ENCODE assay signal across 21 cellular contexts in genomic region chr9:20838218-20838617, GRCh38.
A peak's percentile ranks its signal among the peaks of the same experiment; 100 is the strongest.
DNase-seq lines count a peak whose midpoint lies in the region; ATAC-seq and TF ChIP-seq lines count a peak whose summit lies in the region.
"Had no signal": no experiment of that assay in that cellular context is flagged by ENCODE, and none has a peak within 500 bp of the region (broad histone marks: within the 10 kb centered on the region; RNA-seq: fewer than 3 reads in every experiment).

No MANE protein-coding gene starts in this region.

- H3K27ac ChIP-seq in epithelial cell of prostate (no peak overlapping the region), left lung (no peak overlapping the region)
- H3K27ac ChIP-seq: heart left ventricle, HL-60, SJSA1, skin epidermis, thoracic aorta had no signal

- DNase-seq in EL: peak; percentile 41
- peak; percentile 28 for DNase-seq in NCI-H69 (lab: John Stamatoyannopoulos, UW)
- DNase-seq in epithelial cell of prostate (ENCODE audit: low read depth, low spot score): peak; percentile 3
- no peak for DNase-seq in left lung
- no peak for DNase-seq in activated CD4-positive, alpha-beta T cell treated with anti-CD3 and anti-CD28 coated beads for 1 hour
- DNase-seq in activated gamma-delta T cell (lab: John Stamatoyannopoulos, UW): no peak
- DNase-seq: activated CD4-positive, alpha-beta T cell treated with anti-CD3 and anti-CD28 coated beads, Interleukin-2, amount 50 U/mL, for 4 hours; activated effector memory CD4-positive, alpha-beta T cell treated with anti-CD3 and anti-CD28 coated beads, Interleukin-2, amount 50 U/mL, for 16 hours; COR-L47; dorsolateral prefrontal cortex; heart left ventricle; MG63; mucosa of descending colon; posterior cingulate gyrus; stimulated activated CD4-positive, alpha-beta T cell treated with anti-CD3 and anti-CD28 coated beads, Interleukin-2, amount 100 ng/mL, for 24 hours; stimulated activated naive B cell treated with anti-CD40 and anti-IgM and Interleukin-4, amounts not matched to agents 10 μg/mL and 1 μg/mL and 100 μg/mL, for 72 hours had no signal

- intact Hi-C loops in left lung (cut with DNase I): no loop called here

- H3K4me1 ChIP-seq in left lung: peaks cover 0 to 12% of the 10 kb centered on the region in 2 donors

- no peaks in the 10 kb centered on the region for H3K9me3 ChIP-seq in left lung
- H3K9me3 ChIP-seq: SJSA1 had no signal

- H3K27me3 ChIP-seq in left lung: no peaks in the 10 kb centered on the region
- H3K27me3 ChIP-seq: dorsolateral prefrontal cortex, heart left ventricle, MG63, SJSA1 had no signal

- H3K4me3 ChIP-seq in left lung: no peak overlapping the region
- H3K4me3 ChIP-seq: dorsolateral prefrontal cortex, heart left ventricle, MG63, mucosa of descending colon, SJSA1, skin epidermis, thoracic aorta had no signal

- no peak for TF ChIP-seq CTCF in left lung (IDR thresholded peaks at IDR 0.05)

- H3K36me3 ChIP-seq in left lung: no peaks in the 10 kb centered on the region
- H3K36me3 ChIP-seq: MG63, SJSA1, thoracic aorta had no signal

- peak; percentile 17 for ATAC-seq in left lung
- no peak for ATAC-seq in SK-N-SH treated with all-trans-retinoic acid at 6 μM for 48 hours
- ATAC-seq: heart left ventricle; mucosa of descending colon; stimulated activated naive B cell treated with anti-CD40 and anti-IgM and Interleukin-4, amounts not matched to agents 10 μg/mL and 1 μg/mL and 100 μg/mL, for 72 hours had no signal

TF ChIP-seq in SK-N-SH treated with all-trans-retinoic acid at 6 μM for 48 hours, 23 proteins besides CTCF, POLR2A, EP300 and RAD21:
- TF ChIP-seq RARB (CRISPR knock-in tag; IDR thresholded peaks at IDR 0.05) (no peak), ZNF565 (CRISPR knock-in tag; conservative IDR thresholded peaks at IDR 0.05; ENCODE audit: low read depth) (no peak), ARNTL (CRISPR knock-in tag; IDR thresholded peaks at IDR 0.05; ENCODE audit: borderline replicate concordance, low read depth) (no peak), TSHZ2 (CRISPR knock-in tag; IDR thresholded peaks at IDR 0.05) (no peak), CREB5 (CRISPR knock-in tag; IDR thresholded peaks at IDR 0.05; ENCODE audit: low read depth) (no peak), GLIS3 (CRISPR knock-in tag; IDR thresholded peaks at IDR 0.05) (no peak), SNAI2 (CRISPR knock-in tag; IDR thresholded peaks at IDR 0.05) (no peak), PPARA (CRISPR knock-in tag; IDR thresholded peaks at IDR 0.05; ENCODE audit: borderline replicate concordance) (no peak), ZC3H10 (CRISPR knock-in tag; IDR thresholded peaks at IDR 0.05) (no peak), CSDC2 (CRISPR knock-in tag; IDR thresholded peaks at IDR 0.05) (no peak), ZFP3 (CRISPR knock-in tag; IDR thresholded peaks at IDR 0.05) (no peak), TCF4 (CRISPR knock-in tag; IDR thresholded peaks at IDR 0.05; ENCODE audit: borderline replicate concordance) (no peak), ZNF70 (CRISPR knock-in tag; IDR thresholded peaks at IDR 0.05) (no peak), POU6F1 (CRISPR knock-in tag; IDR thresholded peaks at IDR 0.05; ENCODE audit: borderline replicate concordance, low read depth) (no peak), ISL1 (CRISPR knock-in tag; IDR thresholded peaks at IDR 0.05) (no peak), PATZ1 (CRISPR knock-in tag; IDR thresholded peaks at IDR 0.05; ENCODE audit: borderline replicate concordance) (no peak), CSRNP3 (CRISPR knock-in tag; IDR thresholded peaks at IDR 0.05) (no peak), TOX (CRISPR knock-in tag; IDR thresholded peaks at IDR 0.05; ENCODE audit: borderline replicate concordance) (no peak)
TF ChIP-seq in SK-N-SH treated with all-trans-retinoic acid at 6 μM for 48 hours: peak in this region for 0.

Comparison
In these comparisons a context has a peak if more than half of its experiments do, and no peak if none do; other contexts are left out.
1. DNase-seq: peak in EL (single experiment), NCI-H69 (single experiment) and epithelial cell of prostate (single experiment); none in left lung (0 of 2), activated CD4-positive, alpha-beta T cell treated with anti-CD3 and anti-CD28 coated beads for 1 hour (single experiment) and activated gamma-delta T cell (single experiment).